Comparison of ENCODE assay signal across 8 cellular contexts in genomic region chr18:710418-711300, GRCh38. TPM values are rescaled to one million over a fixed set of nuclear protein-coding genes. Genes with fewer than 3 reads are reported as not detected.
A peak's percentile ranks its signal among the peaks of the same experiment; 100 is the strongest.
DNase-seq lines count a peak whose midpoint lies in the region; ATAC-seq and TF ChIP-seq lines count a peak whose summit lies in the region.

No MANE protein-coding gene starts in this region.

- DNase-seq in activated CD8-positive, alpha-beta memory T cell treated with anti-CD3 and anti-CD28 coated beads, Interleukin-2, amount 10 ng/mL, durations not matched to agents 7 days and 5 days: no peak
- no peak for DNase-seq in activated CD8-positive, alpha-beta memory T cell treated with anti-CD3 and anti-CD28 coated beads for 24 hours
- DNase-seq in foreskin fibroblast (no peak), AG08396 (ENCODE audit: low spot score) (no peak)

- no peaks in the 10 kb centered on the region for H3K9me3 Mint-ChIP-seq in activated CD8-positive, alpha-beta memory T cell treated with anti-CD3 and anti-CD28 coated beads, Interleukin-2, amount 10 ng/mL, durations not matched to agents 7 days and 5 days (ENCODE audit: low read depth)

- H3K4me3 ChIP-seq in foreskin fibroblast (ENCODE audit: low read depth in 1 of 2, low read length in 2 of 2) (peak overlapping the region; percentile 66 to 89), subcutaneous abdominal adipose tissue (ENCODE audit: low read depth in 1 of 5, low read length in 5 of 5) (peak overlapping the region in 4 of 5 donors; percentile 64 to 87 (median 78))

- H3K4me3 Mint-ChIP-seq in activated CD8-positive, alpha-beta memory T cell treated with anti-CD3 and anti-CD28 coated beads, Interleukin-2, amount 10 ng/mL, durations not matched to agents 7 days and 5 days: peak overlapping the region; percentile 85

- TF ChIP-seq CTCF in VCaP (conservative IDR thresholded peaks at IDR 0.05): no peak
- no peak for TF ChIP-seq CTCF in foreskin fibroblast (IDR thresholded peaks at IDR 0.05; ENCODE audit: low read depth, low read length)

- H3K9me3 ChIP-seq in subcutaneous abdominal adipose tissue (ENCODE audit: control insufficient read depth in 5 of 5, low read length in 5 of 5): no peaks in the 10 kb centered on the region

- H3K36me3 ChIP-seq in subcutaneous abdominal adipose tissue (ENCODE audit: control insufficient read depth in 5 of 5, insufficient read depth in 5 of 5, low read length in 5 of 5): peaks cover 0 to 15% (median 9%) of the 10 kb centered on the region in 5 donors

- H3K27ac Mint-ChIP-seq in activated CD8-positive, alpha-beta memory T cell treated with anti-CD3 and anti-CD28 coated beads, Interleukin-2, amount 10 ng/mL, durations not matched to agents 7 days and 5 days: peak overlapping the region; percentile 87

- CTCF ChIA-PET in activated CD8-positive, alpha-beta memory T cell treated with anti-CD3 and anti-CD28 coated beads, Interleukin-2, amount 10 ng/mL, durations not matched to agents 7 days and 5 days (lab: Charles Lee): interaction anchor here (0.7 to 1.6 kb wide), 6 partner anchors 11 to 130 kb away, joined by 3 to 5 read pairs (median 3); no protein-coding TSS in a partner anchor

- peaks cover 3 to 19% (median 13%) of the 10 kb centered on the region in 5 donors for H3K4me1 ChIP-seq in subcutaneous abdominal adipose tissue (ENCODE audit: control insufficient read depth in 5 of 5, insufficient read depth in 5 of 5, low read length in 5 of 5)

- peaks cover 50% of the 10 kb centered on the region for H3K4me1 Mint-ChIP-seq in activated CD8-positive, alpha-beta memory T cell treated with anti-CD3 and anti-CD28 coated beads, Interleukin-2, amount 10 ng/mL, durations not matched to agents 7 days and 5 days

- no peak overlapping the region for H3K9ac ChIP-seq in subcutaneous abdominal adipose tissue (ENCODE audit: low read length in 5 of 5)

- no peaks in the 10 kb centered on the region for H3K27me3 ChIP-seq in subcutaneous abdominal adipose tissue (ENCODE audit: control insufficient read depth in 5 of 5, insufficient read depth in 4 of 5, low read length in 5 of 5)

- peaks cover 27% of the 10 kb centered on the region for H3K36me3 Mint-ChIP-seq in activated CD8-positive, alpha-beta memory T cell treated with anti-CD3 and anti-CD28 coated beads, Interleukin-2, amount 10 ng/mL, durations not matched to agents 7 days and 5 days

- H3K27me3 Mint-ChIP-seq in activated CD8-positive, alpha-beta memory T cell treated with anti-CD3 and anti-CD28 coated beads, Interleukin-2, amount 10 ng/mL, durations not matched to agents 7 days and 5 days: no peaks in the 10 kb centered on the region

- no peak for ATAC-seq in activated CD8-positive, alpha-beta memory T cell treated with anti-CD3 and anti-CD28 coated beads, Interleukin-2, amount 10 ng/mL, durations not matched to agents 7 days and 5 days
- ATAC-seq in HG03342 (IDR thresholded peaks at IDR 0.05; ENCODE audit: unreplicated experiment): no peak
- no peak for ATAC-seq in GM21360 (IDR thresholded peaks at IDR 0.05; ENCODE audit: unreplicated experiment)

- H3K27ac ChIP-seq in VCaP: peak overlapping the region; percentile 95
- no peak overlapping the region for H3K27ac ChIP-seq in subcutaneous abdominal adipose tissue (ENCODE audit: low read depth, low read length)

RNA-seq across cellular contexts. Expression of gene ENOSF1, which starts 1.8 kb away (rescaled TPM):
- total RNA-seq in activated CD8-positive, alpha-beta memory T cell treated with anti-CD3 and anti-CD28 coated beads, Interleukin-2, amount 10 ng/mL, durations not matched to agents 7 days and 5 days: 10 to 100 TPM; 79.3 to 84.3 TPM

RNA-seq across cellular contexts. Expression of gene TYMS, which starts 53.2 kb away (rescaled TPM):
- total RNA-seq in activated CD8-positive, alpha-beta memory T cell treated with anti-CD3 and anti-CD28 coated beads, Interleukin-2, amount 10 ng/mL, durations not matched to agents 7 days and 5 days: 100 to 1,000 TPM; 369 TPM
